In the genomic region with DNA sequence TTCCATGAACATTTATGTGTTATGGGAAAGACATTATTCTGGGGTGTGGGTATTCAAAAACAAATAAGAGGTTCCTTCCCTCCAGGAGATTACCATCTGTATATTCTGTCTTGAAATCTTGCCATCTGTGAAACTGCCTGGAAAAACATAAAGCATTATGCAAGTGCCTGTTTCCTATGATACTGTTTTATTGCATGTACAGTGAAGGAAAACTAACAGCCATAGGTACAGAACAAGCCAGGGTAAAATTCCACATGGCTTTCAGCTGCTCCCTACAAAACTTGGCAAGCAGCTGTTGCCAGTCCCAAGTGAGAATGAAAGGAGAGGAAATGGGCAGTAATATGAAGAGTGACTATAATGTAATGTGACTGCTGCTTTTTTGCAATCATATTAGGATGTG, we compare ENCODE assay signal across 19 cellular contexts.
DNase-seq lines count a peak whose midpoint lies in the region; FAIRE-seq and TF ChIP-seq lines count a peak whose summit lies in the region.
"Had no signal": no experiment of that assay in that cellular context is flagged by ENCODE, and none has a peak within 500 bp of the region (broad histone marks: within the 10 kb centered on the region; RNA-seq: fewer than 3 reads in every experiment).

No MANE protein-coding gene starts in this region.

- H3K27ac Mint-ChIP-seq in osteocyte (ENCODE audit: unreplicated experiment), result peak overlapping the region; percentile 7
- H3K27ac Mint-ChIP-seq: CD8-positive, alpha-beta T cell had no signal

- TF ChIP-seq POLR2A in GM12892 (IDR thresholded peaks at IDR 0.05; ENCODE audit: low read depth, low read length), result no peak

- TF ChIP-seq CTCF in fibroblast of the aortic adventitia (IDR thresholded peaks at IDR 0.05; ENCODE audit: insufficient read depth, low read length) (no peak), osteocyte (IDR thresholded peaks at IDR 0.05) (no peak)

- H3K4me1 Mint-ChIP-seq in osteocyte (ENCODE audit: unreplicated experiment), result peaks cover 52% of the 10 kb centered on the region

- no peaks in the 10 kb centered on the region for H3K27me3 Mint-ChIP-seq in osteocyte (ENCODE audit: unreplicated experiment)

- DNase-seq in GM12892 (ENCODE audit: insufficient read length) (no peak), dedifferentiated amniotic fluid mesenchymal stem cell (ENCODE audit: extremely low spot score) (peak; percentile 67), fibroblast of the aortic adventitia (ENCODE audit: low read depth) (peak; percentile 8), osteocyte (ENCODE audit: extremely low spot score, unreplicated experiment) (no peak), kidney glomerular epithelial cell (lab: John Stamatoyannopoulos, UW) (no peak), hypothalamus (lab: John Stamatoyannopoulos, UW) (no peak)
- no peak for DNase-seq in stimulated activated naive CD4-positive, alpha-beta T cell (lab: John Stamatoyannopoulos, UW)
- DNase-seq: C1 segment of cervical spinal cord; CD8-positive, alpha-beta T cell; DMS153; GOT3; IMR-90; NCI-H1694; NCI-H2081 treated with DMSO at 0.1 percent for 48 hours; NCI-H2171 treated with DMSO at 0.1 percent for 48 hours; NCI-H524 treated with DMSO at 0.1 percent for 48 hours; NCI-H82; Right ventricle myocardium superior had no signal

- no peak overlapping the region for H3K4me3 Mint-ChIP-seq in osteocyte (ENCODE audit: unreplicated experiment)
- H3K4me3 Mint-ChIP-seq: CD8-positive, alpha-beta T cell had no signal

- FAIRE-seq in GM12892 (lab: Jason Lieb, UNC), result peak; percentile 56
- FAIRE-seq: GM12891 had no signal

- no peaks in the 10 kb centered on the region for H3K9me3 Mint-ChIP-seq in osteocyte (ENCODE audit: unreplicated experiment)
- H3K9me3 Mint-ChIP-seq: CD8-positive, alpha-beta T cell had no signal

- no peaks in the 10 kb centered on the region for H3K36me3 Mint-ChIP-seq in osteocyte (ENCODE audit: unreplicated experiment)
- H3K36me3 Mint-ChIP-seq: CD8-positive, alpha-beta T cell had no signal

- H3K4me3 ChIP-seq in fibroblast of the aortic adventitia (ENCODE audit: low read depth, low read length), result no peak overlapping the region

Comparison
In these comparisons a context has a peak if more than half of its experiments do, and no peak if none do; other contexts are left out.
1. DNase-seq: peak in dedifferentiated amniotic fluid mesenchymal stem cell (single experiment) and fibroblast of the aortic adventitia (single experiment); none in GM12892 (single experiment), osteocyte (single experiment), stimulated activated naive CD4-positive, alpha-beta T cell (0 of 6), kidney glomerular epithelial cell (single experiment) and hypothalamus (0 of 51).